17 cellular contexts compared by ENCODE assay signal in the genomic region with DNA sequence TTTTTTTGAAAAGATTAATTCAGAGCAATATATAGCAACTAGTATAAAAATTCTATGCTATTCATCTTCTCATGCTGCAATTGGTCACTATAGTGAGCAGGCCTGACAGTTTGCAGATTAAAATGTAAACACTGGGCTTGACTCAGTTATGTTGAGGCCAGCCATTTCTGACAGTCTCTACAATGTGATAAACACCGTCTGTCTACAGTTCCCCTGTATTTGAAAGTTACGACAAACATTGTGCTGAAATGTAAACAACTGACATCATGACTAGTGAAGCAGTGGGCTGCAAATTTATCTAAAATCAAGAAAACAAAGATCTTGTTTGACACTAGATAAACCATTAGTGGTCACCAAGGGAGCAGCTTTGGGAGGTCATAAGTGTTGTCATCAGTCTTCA.
"Had no signal": no experiment of that assay in that cellular context is flagged by ENCODE, and none has a peak within 500 bp of the region (broad histone marks: within the 10 kb centered on the region; RNA-seq: fewer than 3 reads in every experiment).

No MANE protein-coding gene starts in this region.

- H3K4me3 ChIP-seq: breast epithelium, stomach, testis had no signal

- H3K4me1 ChIP-seq: breast epithelium, testis had no signal

- H3K36me3 ChIP-seq: breast epithelium, stomach, WERI-Rb-1 had no signal

- H3K27ac ChIP-seq: breast epithelium, epithelial cell of prostate, testis, WERI-Rb-1 had no signal

- ATAC-seq: activated T-helper 17 cell treated with anti-CD3 and anti-CD28 coated beads, Interleukin-2, amount 50 U/mL, for 72 hours; left ventricle myocardium superior; natural killer cell; right cardiac atrium had no signal

- H3K27me3 ChIP-seq: breast epithelium, stomach, testis had no signal

- H3K9me3 ChIP-seq: breast epithelium, stomach, testis had no signal

- DNase-seq: activated CD4-positive, alpha-beta T cell treated with anti-CD3 and anti-CD28 coated beads, Interleukin-2, amount 50 U/mL, for 48 hours; activated naive CD4-positive, alpha-beta T cell treated with Interleukin-2 at 50 U/mL for 16 hours; aorta; cerebellar nuclear complex; hippocampal formation; kidney; left ventricle myocardium superior; mesendoderm; natural killer cell; nucleus accumbens; right cardiac atrium; stomach; testis; WERI-Rb-1 had no signal
